ENCODE assay signal across 9 cellular contexts in genomic region chr17:39979021-39979660, GRCh38. TPM values are rescaled to one million over a fixed set of nuclear protein-coding genes. Genes with fewer than 3 reads are reported as not detected.
DNase-seq lines count a peak whose midpoint lies in the region; ATAC-seq, FAIRE-seq and TF ChIP-seq lines count a peak whose summit lies in the region.
"Had no signal": no experiment of that assay in that cellular context is flagged by ENCODE, and none has a peak within 500 bp of the region (broad histone marks: within the 10 kb centered on the region; RNA-seq: fewer than 3 reads in every experiment).

No MANE protein-coding gene starts in this region.

- no peak for ATAC-seq in WTC11
- no peak for ATAC-seq in gastrocnemius medialis

- DNase-seq in A172 (ENCODE audit: low spot score) (peak; percentile 80), GM23248 (peak; percentile 97), WTC11 (ENCODE audit: low spot score) (no peak), kidney epithelial cell (ENCODE audit: low read depth) (peak; percentile 60), NAMALWA (ENCODE audit: low spot score) (no peak), D721Med (ENCODE audit: insufficient read length, low spot score) (no peak), gastrocnemius medialis (no peak), cardiac septum (ENCODE audit: low spot score) (no peak)

- peak overlapping the region; percentile 98 for H3K4me3 ChIP-seq in GM23248
- H3K4me3 ChIP-seq in kidney epithelial cell (ENCODE audit: low read depth, low read length) = no peak overlapping the region
- no peak overlapping the region for H3K4me3 ChIP-seq in gastrocnemius medialis

- POLR2A ChIA-PET in WTC11 (lab: Charles Lee) = interaction anchor here (1.6 kb wide), 1 partner anchor 131 kb away, joined by 5 read pairs; no protein-coding TSS in a partner anchor

- H2AFZ ChIP-seq in GM23248 = peak overlapping the region; percentile 96; the same call in 1 of the 2 replicates

- peaks cover 25% of the 10 kb centered on the region for H3K4me1 Mint-ChIP-seq in WTC11

- H3K4me3 Mint-ChIP-seq in WTC11 = peak overlapping the region; percentile 89

- CTCF ChIA-PET in WTC11 (lab: Charles Lee) = interaction anchor here (1.0 to 3.3 kb wide), 12 partner anchors 14 to 239 kb away, joined by 3 to 50 read pairs (median 9); no protein-coding TSS in a partner anchor

- WGBS in GM23248 (ENCODE audit: low coverage in 1 of 2, low lambda C conversion rate in 2 of 2, missing lambda C conversion rate in 2 of 2), 2 experiments = 18 to 21% methylated on average over 5 of the region's 5 CpGs

- intact Hi-C loops in gastrocnemius medialis (cut with DNase I; ENCODE audit: low total_unique reads) (no loop called here), cardiac septum (cut with DNase I) (loop anchor here (5.0 kb wide), 1 partner anchor 107 kb away; no protein-coding TSS in a partner anchor)

- H3K9ac ChIP-seq in GM23248 = peak overlapping the region; percentile 74; the same call in 1 of the 2 replicates

- peak overlapping the region; percentile 82; the same call in 1 of the 2 replicates for H3K27ac Mint-ChIP-seq in WTC11

- FAIRE-seq in D721Med (lab: Jason Lieb, UNC) = no peak
- FAIRE-seq: G401.6 had no signal

- 0 out of 2 replicates have a peak, but pooled peaks cover 6% of the 10 kb centered on the region for H3K36me3 ChIP-seq in GM23248 (ENCODE audit: low read depth)
- no peaks in the 10 kb centered on the region for H3K36me3 ChIP-seq in kidney epithelial cell (ENCODE audit: control insufficient read depth, insufficient read depth, low read length)
- H3K36me3 ChIP-seq in gastrocnemius medialis = peaks cover 0 to 1% of the 10 kb centered on the region in 2 donors

- no peaks in the 10 kb centered on the region for H3K9me3 ChIP-seq in GM23248 (ENCODE audit: low read depth)
- no peaks in the 10 kb centered on the region for H3K9me3 ChIP-seq in gastrocnemius medialis

- H3K9me2 ChIP-seq in GM23248 (ENCODE audit: insufficient read depth) = no peaks in the 10 kb centered on the region

- H3K4me2 ChIP-seq in GM23248 (ENCODE audit: unreplicated experiment) = peak overlapping the region; percentile 94

- TF ChIP-seq POLR2A in gastrocnemius medialis (IDR thresholded peaks at IDR 0.05) = no peak

- no peaks in the 10 kb centered on the region for H3K9me3 Mint-ChIP-seq in WTC11

- peak overlapping the region; percentile 56 for H3K27ac ChIP-seq in GM23248
- H3K27ac ChIP-seq in gastrocnemius medialis = no peak overlapping the region

- peaks cover 32% of the 10 kb centered on the region for H3K79me2 ChIP-seq in GM23248 (ENCODE audit: insufficient read depth)

- no peaks in the 10 kb centered on the region for H3K27me3 ChIP-seq in GM23248 (replicated peaks; ENCODE audit: insufficient read depth)
- H3K27me3 ChIP-seq in kidney epithelial cell (ENCODE audit: control insufficient read depth, insufficient read depth, low read length) = no peaks in the 10 kb centered on the region
- H3K27me3 ChIP-seq in gastrocnemius medialis = peaks cover 0 to 5% (median 2%) of the 10 kb centered on the region in 3 donors

- TF ChIP-seq CTCF in WTC11 (IDR thresholded peaks at IDR 0.05) = no peak
- no peak for TF ChIP-seq CTCF in kidney epithelial cell (IDR thresholded peaks at IDR 0.05; ENCODE audit: insufficient read depth, low read length, poor library complexity, severe bottlenecking)
- TF ChIP-seq CTCF in D721Med (IDR thresholded peaks at IDR 0.05; ENCODE audit: insufficient read depth, missing control alignments) = no peak
- no peak for TF ChIP-seq CTCF in gastrocnemius medialis (IDR thresholded peaks at IDR 0.05 in 4 of 5, conservative IDR thresholded peaks at IDR 0.05 in 1 of 5)

- H3F3A ChIP-seq in GM23248 (ENCODE audit: insufficient read depth) = peaks cover 12% of the 10 kb centered on the region

- H4K20me1 ChIP-seq in GM23248 (ENCODE audit: insufficient read depth) = no peaks in the 10 kb centered on the region

- peaks cover 6% of the 10 kb centered on the region for H3K36me3 Mint-ChIP-seq in WTC11

- peaks cover 37% of the 10 kb centered on the region for H3K4me1 ChIP-seq in GM23248 (ENCODE audit: insufficient read depth)
- peaks cover 18 to 22% of the 10 kb centered on the region in 2 donors for H3K4me1 ChIP-seq in gastrocnemius medialis

- peaks cover 1% of the 10 kb centered on the region; the same call in 1 of the 2 replicates for H3K27me3 Mint-ChIP-seq in WTC11 (ENCODE audit: low read depth)

- in situ Hi-C loops in GM23248 (cut with MboI) = no loop called here
- in situ Hi-C loops in gastrocnemius medialis (cut with MboI; ENCODE audit: low sequenced_read_pairs in 4 of 4) = no loop called here

TF ChIP-seq in WTC11, 78 proteins besides CTCF, POLR2A, EP300 and RAD21 (continues in another document):
- TF ChIP-seq ZNF396 (CRISPR knock-in tag; IDR thresholded peaks at IDR 0.05; ENCODE audit: borderline replicate concordance) (no peak), SMAD3 (CRISPR knock-in tag; IDR thresholded peaks at IDR 0.05; ENCODE audit: borderline replicate concordance) (no peak), SMAD4 (CRISPR knock-in tag; IDR thresholded peaks at IDR 0.05) (no peak), ZNF416 (CRISPR knock-in tag; IDR thresholded peaks at IDR 0.05) (no peak)
- TF ChIP-seq, protein P1, sequence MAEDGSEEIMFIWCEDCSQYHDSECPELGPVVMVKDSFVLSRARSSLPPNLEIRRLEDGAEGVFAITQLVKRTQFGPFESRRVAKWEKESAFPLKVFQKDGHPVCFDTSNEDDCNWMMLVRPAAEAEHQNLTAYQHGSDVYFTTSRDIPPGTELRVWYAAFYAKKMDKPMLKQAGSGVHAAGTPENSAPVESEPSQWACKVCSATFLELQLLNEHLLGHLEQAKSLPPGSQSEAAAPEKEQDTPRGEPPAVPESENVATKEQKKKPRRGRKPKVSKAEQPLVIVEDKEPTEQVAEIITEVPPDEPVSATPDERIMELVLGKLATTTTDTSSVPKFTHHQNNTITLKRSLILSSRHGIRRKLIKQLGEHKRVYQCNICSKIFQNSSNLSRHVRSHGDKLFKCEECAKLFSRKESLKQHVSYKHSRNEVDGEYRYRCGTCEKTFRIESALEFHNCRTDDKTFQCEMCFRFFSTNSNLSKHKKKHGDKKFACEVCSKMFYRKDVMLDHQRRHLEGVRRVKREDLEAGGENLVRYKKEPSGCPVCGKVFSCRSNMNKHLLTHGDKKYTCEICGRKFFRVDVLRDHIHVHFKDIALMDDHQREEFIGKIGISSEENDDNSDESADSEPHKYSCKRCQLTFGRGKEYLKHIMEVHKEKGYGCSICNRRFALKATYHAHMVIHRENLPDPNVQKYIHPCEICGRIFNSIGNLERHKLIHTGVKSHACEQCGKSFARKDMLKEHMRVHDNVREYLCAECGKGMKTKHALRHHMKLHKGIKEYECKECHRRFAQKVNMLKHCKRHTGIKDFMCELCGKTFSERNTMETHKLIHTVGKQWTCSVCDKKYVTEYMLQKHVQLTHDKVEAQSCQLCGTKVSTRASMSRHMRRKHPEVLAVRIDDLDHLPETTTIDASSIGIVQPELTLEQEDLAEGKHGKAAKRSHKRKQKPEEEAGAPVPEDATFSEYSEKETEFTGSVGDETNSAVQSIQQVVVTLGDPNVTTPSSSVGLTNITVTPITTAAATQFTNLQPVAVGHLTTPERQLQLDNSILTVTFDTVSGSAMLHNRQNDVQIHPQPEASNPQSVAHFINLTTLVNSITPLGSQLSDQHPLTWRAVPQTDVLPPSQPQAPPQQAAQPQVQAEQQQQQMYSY (CRISPR knock-in tag; IDR thresholded peaks at IDR 0.05) = no peak

RNA-seq across cellular contexts. Expression of gene PSMD3, which starts 1.5 kb away (rescaled TPM):
- total RNA-seq in A172 (2014; rRNA removed; shearing (Covaris generic)) = 229 and 262 TPM in 2 replicates
- 103 and 116 TPM in 2 replicates for total RNA-seq in GM23248 (2014; rRNA removed; shearing (Covaris generic))
- polyA plus RNA-seq in GM23248 (2016; fragmentation: Nextera tagmentation; extraction: Ambion mirVana) = 102 and 106 TPM in 2 replicates
- total RNA-seq in WTC11 (2021) (157 to 190 TPM (median 158 TPM) in 3 replicates), kidney epithelial cell (102 and 104 TPM in 2 replicates), gastrocnemius medialis (100 to 1,000 TPM; 211 to 364 (median 329) TPM), cardiac septum (85.2 TPM)

RNA-seq across cellular contexts. Expression of gene GSDMA, which starts 16.3 kb away (rescaled TPM):
- total RNA-seq in A172 (2014; rRNA removed; shearing (Covaris generic)) = not detected in 2 replicates
- total RNA-seq in GM23248 (2014; rRNA removed; shearing (Covaris generic)) = not detected in 2 replicates
- polyA plus RNA-seq in GM23248 (2016; fragmentation: Nextera tagmentation; extraction: Ambion mirVana) = 0.09 and 0.21 TPM in 2 replicates
- total RNA-seq in WTC11 (2021) (not detected in 3 replicates), kidney epithelial cell (not detected in 2 replicates), gastrocnemius medialis (under 1 TPM in 2 of 4 donors, not detected in 2; 0.16 to 0.26 TPM), cardiac septum (0.48 TPM)

RNA-seq across cellular contexts. Expression of gene CSF3, which starts 36.1 kb away (rescaled TPM):
- total RNA-seq in A172 (2014; rRNA removed; shearing (Covaris generic)) = not detected in 2 replicates
- total RNA-seq in GM23248 (2014; rRNA removed; shearing (Covaris generic)) = not detected in 2 replicates
- polyA plus RNA-seq in GM23248 (2016; fragmentation: Nextera tagmentation; extraction: Ambion mirVana) = 0.13 TPM in 1 of 2 replicates, not detected in the other
- not detected in 3 replicates for total RNA-seq in WTC11 (2021)
- total RNA-seq in kidney epithelial cell = not detected in 2 replicates
- total RNA-seq in gastrocnemius medialis = 10 to 100 TPM; 11.4 to 20.6 (median 16.3) TPM
- not detected for total RNA-seq in cardiac septum

RNA-seq across cellular contexts. Expression of gene LRRC3C, which starts 51.6 kb away (rescaled TPM):
- not detected in 2 replicates for total RNA-seq in A172 (2014; rRNA removed; shearing (Covaris generic))
- not detected in 2 replicates for total RNA-seq in GM23248 (2014; rRNA removed; shearing (Covaris generic))
- not detected in 2 replicates for polyA plus RNA-seq in GM23248 (2016; fragmentation: Nextera tagmentation; extraction: Ambion mirVana)
- total RNA-seq in WTC11 (2021) (not detected in 3 replicates), kidney epithelial cell (not detected in 2 replicates), gastrocnemius medialis (not detected), cardiac septum (not detected)

RNA-seq across cellular contexts. Expression of gene ORMDL3, which starts 51.7 kb away (rescaled TPM):
- total RNA-seq in A172 (2014; rRNA removed; shearing (Covaris generic)) = 40.2 and 43.7 TPM in 2 replicates
- total RNA-seq in GM23248 (2014; rRNA removed; shearing (Covaris generic)) = 60.4 and 66.0 TPM in 2 replicates
- polyA plus RNA-seq in GM23248 (2016; fragmentation: Nextera tagmentation; extraction: Ambion mirVana) = 12.0 and 13.2 TPM in 2 replicates
- 53.2 to 59.4 TPM (median 54.1 TPM) in 3 replicates for total RNA-seq in WTC11 (2021)
- total RNA-seq in kidney epithelial cell = 37.9 and 38.5 TPM in 2 replicates
- total RNA-seq in gastrocnemius medialis = 10 to 100 TPM; 17.3 to 36.2 (median 29.6) TPM
- total RNA-seq in cardiac septum = 104 TPM

Comparison
In these comparisons a context has a peak if more than half of its experiments do, and no peak if none do; other contexts are left out.
1. DNase-seq: peak in A172 (single experiment), GM23248 (single experiment) and kidney epithelial cell (single experiment); none in WTC11 (single experiment), NAMALWA (single experiment), D721Med (single experiment), gastrocnemius medialis (0 of 2) and cardiac septum (single experiment).
2. RNA of gene CSF3, which starts 36.1 kb away (total RNA-seq): 11.4 to 20.6 TPM in gastrocnemius medialis; not detected in WTC11, not detected in cardiac septum (single experiment), not detected in A172, not detected in GM23248 and not detected in kidney epithelial cell; every median in the first group is over 10 times any median in the second.